Comparison of ENCODE assay signal across 8 cellular contexts in the genomic region with DNA sequence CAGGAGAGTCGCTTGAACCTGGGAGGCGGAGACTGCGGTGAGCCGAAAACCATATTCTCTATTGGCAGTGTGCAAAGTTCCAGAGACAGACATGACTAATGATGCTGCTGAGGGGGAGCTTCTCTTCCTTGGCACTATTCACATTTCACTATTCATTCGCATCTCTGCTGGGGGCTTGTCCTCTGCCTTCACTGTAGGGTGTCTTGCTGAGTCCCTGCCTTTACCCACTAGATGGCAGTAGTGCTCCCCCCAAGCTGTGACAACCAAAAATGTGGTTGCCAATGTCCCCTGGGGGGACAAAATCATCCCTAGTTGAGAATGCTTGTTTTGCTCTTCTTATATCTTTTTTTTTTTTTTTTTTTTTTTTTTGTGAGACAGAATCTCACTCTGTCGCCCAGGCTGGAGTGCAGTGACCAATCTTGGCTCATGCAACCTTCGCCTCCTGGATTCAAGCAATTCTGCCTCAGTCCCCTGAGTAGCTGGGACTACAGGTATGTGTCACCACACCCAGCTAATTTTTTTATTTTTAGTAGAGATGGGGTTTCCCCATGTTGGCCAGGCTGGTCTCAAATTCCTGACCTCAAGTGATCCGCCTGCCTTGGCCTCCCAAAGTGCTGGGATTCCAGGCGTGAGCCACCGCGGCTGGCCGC. TPM values are rescaled to one million over a fixed set of nuclear protein-coding genes. Genes with fewer than 3 reads are reported as not detected.
DNase-seq lines count a peak whose midpoint lies in the region; ATAC-seq and TF ChIP-seq lines count a peak whose summit lies in the region.
"Not testable (repeated sequence)": the region's sequence is repeated elsewhere in the genome, so short reads cannot be mapped to it uniquely, and the experiment has no call there.

No MANE protein-coding gene starts in this region.

- not testable (repeated sequence) for H3K4me2 ChIP-seq in MM.1S (ENCODE audit: low read depth, low read length)

- peak; percentile 59 for ATAC-seq in GM21717 (IDR thresholded peaks at IDR 0.05; ENCODE audit: unreplicated experiment)
- ATAC-seq in mucosa of descending colon = peak; percentile 83

- H3K36me3 Mint-ChIP-seq in Caco-2 (ENCODE audit: insufficient read depth, unreplicated experiment) = peaks cover 72% of the 10 kb centered on the region

- TF ChIP-seq POLR2A in erythroblast (IDR thresholded peaks at IDR 0.05; ENCODE audit: low read length) = not testable (repeated sequence)

- H3K36me3 ChIP-seq in Caco-2 (ENCODE audit: control insufficient read depth, insufficient read depth, low read length); MM.1S (replicated peaks; ENCODE audit: insufficient read depth, low read length); mucosa of descending colon (ENCODE audit: low read depth): not testable (repeated sequence)

- not testable (repeated sequence) for H3K27me3 ChIP-seq in Caco-2 (replicated peaks; ENCODE audit: control insufficient read depth, insufficient read depth, low read length); MM.1S (replicated peaks; ENCODE audit: insufficient read depth, low read length)

- H3K27ac Mint-ChIP-seq in Caco-2 (ENCODE audit: unreplicated experiment) = not testable (repeated sequence)

- not testable (repeated sequence) for H3K27ac ChIP-seq in MM.1S (ENCODE audit: low read length)

- H3K79me2 ChIP-seq in MM.1S (ENCODE audit: low read length) = peaks cover 38% of the 10 kb centered on the region

- not testable (repeated sequence) for H3K9me3 Mint-ChIP-seq in Caco-2 (ENCODE audit: unreplicated experiment)

- not testable (repeated sequence) for H3K9me3 ChIP-seq in Caco-2; MM.1S (replicated peaks; ENCODE audit: insufficient read depth, low read length); mucosa of descending colon

- not testable (repeated sequence) for H3K9me2 ChIP-seq in MM.1S (replicated peaks; ENCODE audit: insufficient read depth, low read length)

- not testable (repeated sequence) for H2AFZ ChIP-seq in MM.1S (ENCODE audit: low read length)

- TF ChIP-seq CTCF in Caco-2 (IDR thresholded peaks at IDR 0.05; ENCODE audit: insufficient read depth in 1 of 2, low read depth in 1 of 2, low read length in 1 of 2, severe bottlenecking in 1 of 2, unreplicated experiment in 1 of 2) (peak; percentile 88 to 89), MM.1S (IDR thresholded peaks at IDR 0.05; ENCODE audit: low read length) (peak; percentile 81), mucosa of descending colon (IDR thresholded peaks at IDR 0.05) (peak; percentile 82)

- BruUV-seq in Caco-2 (replicated peaks; lab: Mats Ljungman, UMichigan) = not testable (repeated sequence)

- not testable (repeated sequence) for H4K20me1 ChIP-seq in MM.1S (ENCODE audit: insufficient read depth, low read length)

- not testable (repeated sequence) for H3K9ac ChIP-seq in MM.1S (ENCODE audit: low read length)

- H3K27me3 Mint-ChIP-seq in Caco-2 (ENCODE audit: insufficient read depth, unreplicated experiment) = not testable (repeated sequence)

- H3K4me3 ChIP-seq in Caco-2 (ENCODE audit: low read depth, low read length); MM.1S (ENCODE audit: low read length); mucosa of descending colon: not testable (repeated sequence)

- not testable (repeated sequence) for H3F3A ChIP-seq in MM.1S (ENCODE audit: insufficient read depth, low read length)

- H3K4me3 Mint-ChIP-seq in Caco-2 (ENCODE audit: unreplicated experiment) = not testable (repeated sequence)

- intact Hi-C loops in Caco-2 (cut with micrococcal nuclease; ENCODE audit: unreplicated experiment) = loop anchor here (1.0 to 5.0 kb wide), 2 partner anchors 84 to 124 kb away; no protein-coding TSS in a partner anchor
- intact Hi-C loops in mucosa of descending colon (cut with DNase I, micrococcal nuclease) = loop anchor here in 1 of 2 donors (10.0 kb wide), 1 partner anchor 89 kb away; no protein-coding TSS in a partner anchor

- peak; percentile 77 to 83 for DNase-seq in Caco-2
- peak; percentile 69 for DNase-seq in MM.1S
- DNase-seq in RKO (ENCODE audit: low spot score) = peak; percentile 74
- DNase-seq in activated T-cell treated with anti-CD3 and anti-CD28 coated beads for 48 hours (ENCODE audit: low read depth) = peak; percentile 29
- DNase-seq in erythroblast (lab: John Stamatoyannopoulos, UW) = peak; percentile 83 to 89
- DNase-seq in mucosa of descending colon = peak in 2 of 3 donors; percentile 51 to 67
- DNase-seq in stimulated activated CD8-positive, alpha-beta memory T cell treated with anti-CD3 and anti-CD28 coated beads, Interleukin-4, amount 100 ng/mL, for 24 hours (ENCODE audit: low read depth) = peak; percentile 38

- CTCF ChIA-PET in Caco-2 (lab: Charles Lee) = interaction anchor here (0.6 to 2.6 kb wide), 9 partner anchors 11 to 696 kb away, joined by 3 to 19 read pairs (median 5); no protein-coding TSS in a partner anchor

- not testable (repeated sequence) for H3K4me1 ChIP-seq in Caco-2; MM.1S (ENCODE audit: low read length); mucosa of descending colon (ENCODE audit: low read depth)

- POLR2A ChIA-PET in Caco-2 (lab: Charles Lee) = interaction anchor here (0.5 kb wide), 1 partner anchor 127 kb away, joined by 6 read pairs; no protein-coding TSS in a partner anchor

- not testable (repeated sequence) for H3K4me1 Mint-ChIP-seq in Caco-2 (ENCODE audit: low read depth, unreplicated experiment)

RNA-seq across cellular contexts. Expression of gene TNRC18, which starts 57.5 kb away (rescaled TPM):
- total RNA-seq in Caco-2 (2022) (73.7 and 75.6 TPM in 2 replicates), mucosa of descending colon (100 to 1,000 TPM in 2 of 3 donors, 10 to 100 TPM in 1; 94.0 to 170 (median 112) TPM)

Comparison
In these comparisons a context has a peak if more than half of its experiments do, and no peak if none do; other contexts are left out.
1. DNase-seq: peak in every context shown above with its lines; median percentile 86 in erythroblast; 80 in Caco-2; 74 in RKO; 69 in MM.1S; 59 in mucosa of descending colon; 38 in stimulated activated CD8-positive, alpha-beta memory T cell treated with anti-CD3 and anti-CD28 coated beads, Interleukin-4, amount 100 ng/mL, for 24 hours; 29 in activated T-cell treated with anti-CD3 and anti-CD28 coated beads for 48 hours.